ENCODE assay signal across 8 cellular contexts in genomic region chr7:116955801-116956514, GRCh38.
DNase-seq lines count a peak whose midpoint lies in the region; ATAC-seq and TF ChIP-seq lines count a peak whose summit lies in the region.

No MANE protein-coding gene starts in this region.

- peak overlapping the region; percentile 47 to 98 (median 53) for H3K27ac Mint-ChIP-seq in nephron

- no peaks in the 10 kb centered on the region for H3K27me3 ChIP-seq in ACC112 (ENCODE audit: insufficient read depth, low read length)

- TF ChIP-seq CTCF in astrocyte of the cerebellum (IDR thresholded peaks at IDR 0.05; ENCODE audit: low read depth, low read length, missing control alignments) (no peak), nephron (IDR thresholded peaks at IDR 0.05; ENCODE audit: unreplicated experiment in 3 of 3) (no peak)

- H3K36me3 ChIP-seq in ACC112 (ENCODE audit: insufficient read depth, low read length) = no peaks in the 10 kb centered on the region; the same call in 1 of the 2 replicates

- peak overlapping the region; percentile 97 to 98 (median 98) for H3K4me3 Mint-ChIP-seq in nephron

- H3K4me3 ChIP-seq in ACC112 (ENCODE audit: low read depth, low read length) (peak overlapping the region; percentile 90), astrocyte of the cerebellum (ENCODE audit: low read depth, low read length) (no peak overlapping the region)

- in situ Hi-C loops in astrocyte of the cerebellum (cut with HindIII; ENCODE audit: low sequenced_read_pairs) = no loop called here

- ATAC-seq in GM19035 (IDR thresholded peaks at IDR 0.05; ENCODE audit: unreplicated experiment) (peak; percentile 65), HG03103 (IDR thresholded peaks at IDR 0.05; ENCODE audit: low read depth, unreplicated experiment) (peak; percentile 70)

- H3K27ac ChIP-seq in ACC112 (ENCODE audit: low read depth, low read length) = no peak overlapping the region

- peaks cover 25% of the 10 kb centered on the region for H3K4me1 ChIP-seq in ACC112 (ENCODE audit: control insufficient read depth, insufficient read depth, low read length, unreplicated experiment)

- DNase-seq in astrocyte of the cerebellum (ENCODE audit: low read depth) = peak; percentile 31
- DNase-seq in NCI-H1048 (lab: John Stamatoyannopoulos, UW) = no peak
- no peak for DNase-seq in NCI-H1417 treated with DMSO at 0.1 percent for 48 hours (lab: John Stamatoyannopoulos, UW)
- DNase-seq in middle frontal gyrus (ENCODE audit: extremely low spot score, low spot score) = no peak

- H3K79me2 ChIP-seq in ACC112 (ENCODE audit: control insufficient read depth, insufficient read depth, low read length, unreplicated experiment) = peaks cover 58% of the 10 kb centered on the region

- no peaks in the 10 kb centered on the region for H3K36me3 Mint-ChIP-seq in nephron (ENCODE audit: low read depth)

- H3K9me3 Mint-ChIP-seq in nephron = no peaks in the 10 kb centered on the region

- H3K27me3 Mint-ChIP-seq in nephron (ENCODE audit: low read depth) = no peaks in the 10 kb centered on the region

- peaks cover 37% of the 10 kb centered on the region for H3K4me1 Mint-ChIP-seq in nephron

- H2AFZ ChIP-seq in ACC112 (ENCODE audit: low read length, unreplicated experiment) = no peak overlapping the region
